In genomic region chr19:3479819-3480215, GRCh38 we compare ENCODE assay signal across 11 cellular contexts. TPM values are rescaled to one million over a fixed set of nuclear protein-coding genes. Genes with fewer than 3 reads are reported as not detected.
DNase-seq lines count a peak whose midpoint lies in the region; ATAC-seq, FAIRE-seq and TF ChIP-seq lines count a peak whose summit lies in the region.
"Had no signal": no experiment of that assay in that cellular context is flagged by ENCODE, and none has a peak within 500 bp of the region (broad histone marks: within the 10 kb centered on the region; RNA-seq: fewer than 3 reads in every experiment).

No MANE protein-coding gene starts in this region.

- peak in 2 of 3 donors; percentile 25 to 34 for DNase-seq in stimulated activated CD4-positive, alpha-beta T cell treated with anti-CD3 and anti-CD28 coated beads, Interleukin-12 subunit alpha, Interleukin-12 subunit beta, amount 100 ng/mL, for 48 hours (ENCODE audit: low read depth in 2 of 3, low spot score in 1 of 3)
- no peak for DNase-seq in stimulated activated CD4-positive, alpha-beta T cell treated with anti-CD3 and anti-CD28 coated beads, Interleukin-4, amount 100 ng/mL, for 4 hours
- peak; percentile 43 to 48 for DNase-seq in SJCRH30
- peak in 1 of 2 experiments; percentile 64 for DNase-seq in H1 (ENCODE audit: low read depth in 1 of 2, low spot score in 2 of 2)
- no peak for DNase-seq in transverse colon
- no peak for DNase-seq in GM19238 (ENCODE audit: insufficient read length, low spot score)
- no peak for DNase-seq in NCI-H128 (lab: John Stamatoyannopoulos, UW; ENCODE audit: unreplicated experiment)
- DNase-seq: NCI-H526 treated with DMSO at 0.1 percent for 48 hours had no signal

- H3K14ac ChIP-seq in H1 (ENCODE audit: insufficient read length): no peak overlapping the region

- H3K9ac ChIP-seq in H1 (replicated peaks in 1 of 4; ENCODE audit: extremely low read depth in 1 of 4, low read depth in 3 of 4, low read length in 3 of 4): no peak overlapping the region

- H3K27me3 ChIP-seq in SJCRH30 (peaks cover 38% of the 10 kb centered on the region), H1 (replicated peaks in 1 of 4; ENCODE audit: control insufficient read depth in 3 of 4, extremely low read depth in 1 of 4, insufficient read depth in 3 of 4, low read length in 3 of 4) (peaks cover 0 to 5% (median 2%) of the 10 kb centered on the region in 4 experiments; a peak in 1 of 7 replicates), transverse colon (peaks cover 20% of the 10 kb centered on the region)

- no peak for FAIRE-seq in H1 (lab: Jason Lieb, UNC)

- H3K18ac ChIP-seq in H1 (ENCODE audit: extremely low read depth, low read length): no peak overlapping the region

- H2AFZ ChIP-seq in H1 (ENCODE audit: low read length): no peak overlapping the region

- H3K4ac ChIP-seq in H1 (replicated peaks; ENCODE audit: insufficient read length, low read depth, low read length): no peak overlapping the region

- no peak overlapping the region for H2BK5ac ChIP-seq in H1 (ENCODE audit: low read depth, low read length)

- no peak overlapping the region for H3K4me3 ChIP-seq in SJCRH30
- H3K4me3 ChIP-seq in H1 (ENCODE audit: extremely low read depth in 1 of 4, insufficient read depth in 2 of 4, low read depth in 3 of 4, low read length in 4 of 4): peak overlapping the region in 2 of 4 experiments; percentile 9 to 41; a peak in 2 of 8 replicates
- H3K4me3 ChIP-seq in transverse colon: peak overlapping the region in 3 of 4 donors; percentile 4 to 21 (median 19)

- no peak overlapping the region for H2BK120ac ChIP-seq in H1 (replicated peaks; ENCODE audit: low read depth, low read length)

- in situ Hi-C loops in transverse colon (cut with MboI; ENCODE audit: low pct_ligation_motif_present in 1 of 4, low pct_unique_long_range_greater_than_20kb in 1 of 4, low sequenced_read_pairs in 3 of 4): loop anchor here in 3 of 4 donors (10.0 kb wide), 2 partner anchors 155 to 175 kb away; no protein-coding TSS in a partner anchor

- peaks cover 0 to 10% of the 10 kb centered on the region in 2 experiments for H4K20me1 ChIP-seq in H1 (replicated peaks in 1 of 2; ENCODE audit: control insufficient read depth in 1 of 2, insufficient read depth in 2 of 2, low read length in 2 of 2)

- H3K79me1 ChIP-seq in H1 (ENCODE audit: low read depth, low read length): no peaks in the 10 kb centered on the region

- H3K4me2 ChIP-seq in H1 (ENCODE audit: insufficient read depth in 1 of 2, low read depth in 2 of 2, low read length in 2 of 2): peak overlapping the region; percentile 24 to 46; a peak in 3 of 4 replicates

- no peak overlapping the region for H2BK20ac ChIP-seq in H1 (ENCODE audit: low read length)

- no peak for TF ChIP-seq CTCF in H1 (IDR thresholded peaks at IDR 0.05; ENCODE audit: control extremely low read depth in 1 of 3, insufficient read depth in 1 of 3, low read depth in 1 of 3, low read length in 3 of 3)
- no peak for TF ChIP-seq CTCF in transverse colon (IDR thresholded peaks at IDR 0.05)

- H3K4me1 ChIP-seq in SJCRH30: peaks cover 3% of the 10 kb centered on the region; the same call in 1 of the 2 replicates
- H3K4me1 ChIP-seq in H1 (replicated peaks in 1 of 4; ENCODE audit: control insufficient read depth in 3 of 4, insufficient read depth in 4 of 4, low read length in 3 of 4): peaks cover 0 to 7% (median 5%) of the 10 kb centered on the region in 4 experiments; a peak in 6 of 7 replicates
- peaks cover 0 to 24% (median 15%) of the 10 kb centered on the region in 4 donors for H3K4me1 ChIP-seq in transverse colon

- H2BK12ac ChIP-seq in H1 (ENCODE audit: low read depth, low read length): no peak overlapping the region

- H4K5ac ChIP-seq in H1 (ENCODE audit: insufficient read length, low read depth, low read length): no peak overlapping the region

- H3K23me2 ChIP-seq in H1 (ENCODE audit: low read depth, low read length): peaks cover 23% of the 10 kb centered on the region; the same call in 1 of the 2 replicates

- no peak overlapping the region for H4K8ac ChIP-seq in H1 (ENCODE audit: extremely low read depth, insufficient read depth, low read length)

- H3K9me3 ChIP-seq in SJCRH30 (replicated peaks) (no peaks in the 10 kb centered on the region), H1 (ENCODE audit: insufficient read depth in 2 of 2, low read depth in 1 of 2, low read length in 1 of 2) (no peaks in the 10 kb centered on the region), transverse colon (no peaks in the 10 kb centered on the region)

- intact Hi-C loops in transverse colon (cut with DNase I; ENCODE audit: low total_unique reads): no loop called here

- no peak for ATAC-seq in HG02678 (IDR thresholded peaks at IDR 0.05; ENCODE audit: unreplicated experiment)

- H3K36me3 ChIP-seq in SJCRH30 (no peaks in the 10 kb centered on the region), H1 (ENCODE audit: control insufficient read depth in 2 of 4, insufficient read depth in 4 of 4, low read length in 3 of 4) (no peaks in the 10 kb centered on the region), transverse colon (no peaks in the 10 kb centered on the region)

- H2BK15ac ChIP-seq in H1 (ENCODE audit: low read length): no peak overlapping the region

- POLR2A ChIA-PET in H1 (lab: Charles Lee; ENCODE audit: partially characterized antibody): interaction anchor here (0.7 to 3.0 kb wide), 9 partner anchors 10 to 195 kb away, joined by 3 to 18 read pairs (median 4); partner anchors contain the start of gene DOHH

- TF ChIP-seq EP300 in H1 (IDR thresholded peaks at IDR 0.05; ENCODE audit: borderline replicate concordance in 1 of 2, low read depth in 2 of 2, low read length in 2 of 2) (no peak), transverse colon (IDR thresholded peaks at IDR 0.05; ENCODE audit: low read depth) (no peak)

- TF ChIP-seq RAD21 in H1 (IDR thresholded peaks at IDR 0.05 in 1 of 2, conservative IDR thresholded peaks at IDR 0.05 in 1 of 2; ENCODE audit: low read depth in 2 of 2, low read length in 2 of 2): no peak

- no peak overlapping the region for H4K91ac ChIP-seq in H1 (replicated peaks; ENCODE audit: insufficient read length, low read length)

- H3K27ac ChIP-seq in SJCRH30 (no peak overlapping the region), H1 (ENCODE audit: low read depth, low read length) (no peak overlapping the region), transverse colon (peak overlapping the region in 3 of 4 donors; percentile 9 to 57 (median 39))

- no peak overlapping the region for H3K56ac ChIP-seq in H1 (replicated peaks; ENCODE audit: insufficient read length, low read depth, low read length)

- 100% methylated on average over 1 of the region's 10 CpGs; no CpG with 5 or more reads in 1 of the 2 experiments for WGBS in H1 (ENCODE audit: extremely low coverage in 1 of 2, insufficient coverage in 1 of 2, insufficient read length in 1 of 2, insufficient replicate concordance in 2 of 2, low coverage in 1 of 2, low lambda C conversion rate in 2 of 2, missing lambda C conversion rate in 1 of 2), 2 experiments
- 11 to 35% methylated on average over 8 to 9 of the region's 10 CpGs for WGBS in transverse colon (ENCODE audit: low coverage in 1 of 2), 2 donors

- H3K79me2 ChIP-seq in H1 (ENCODE audit: control insufficient read depth in 1 of 2, insufficient read depth in 2 of 2, low read length in 2 of 2): no peaks in the 10 kb centered on the region

- CTCF ChIA-PET in H1 (lab: Charles Lee; ENCODE audit: partially characterized antibody): interaction anchor here (0.6 to 8.4 kb wide), 11 partner anchors 8 to 442 kb away, joined by 3 to 97 read pairs (median 3); no protein-coding TSS in a partner anchor

- no peak overlapping the region for H2AK5ac ChIP-seq in H1 (ENCODE audit: low read depth, low read length)

- H3K23ac ChIP-seq in H1 (ENCODE audit: insufficient read length): no peak overlapping the region

- TF ChIP-seq POLR2A in H1 (IDR thresholded peaks at IDR 0.05; ENCODE audit: control extremely low read depth in 1 of 2, low read depth in 2 of 2, low read length in 2 of 2) (no peak), transverse colon (IDR thresholded peaks at IDR 0.05) (no peak)

RNA-seq across cellular contexts. Expression of gene SMIM24, which starts 0.5 kb away (rescaled TPM):
- total RNA-seq in SJCRH30 (2014; rRNA removed; shearing (Covaris generic)): not detected in 2 replicates
- total RNA-seq in H1 (2021; fragmentation: NEBNext Ultra II Directional; extraction: Animal tissue kit (Norgen Biotek cat#: 25700)): 3.3 and 3.8 TPM in 2 replicates
- 4.5 and 7.4 TPM in 2 replicates for polyA plus RNA-seq in H1 (2011; rRNA removed)
- polyA plus RNA-seq in H1 (2011; cell fraction: cytosol; rRNA removed): 8.6 TPM
- 5.1 TPM for polyA plus RNA-seq in H1 (2011; cell fraction: nucleus; rRNA removed)
- polyA plus RNA-seq in H1 (2012, experiment 1 of 2): 5.1 to 7.6 TPM (median 7.3 TPM) in 4 replicates
- 9.2 TPM for polyA plus RNA-seq in H1 (2012, experiment 2 of 2)
- 9.3 TPM for polyA plus RNA-seq in H1 (2013, experiment 1 of 2)
- polyA plus RNA-seq in H1 (2013, experiment 2 of 2): 8.5 TPM
- 1.1 and 3.4 TPM in 2 replicates for polyA minus RNA-seq in H1 (2011; rRNA and poly(A)+ RNA removed)
- polyA minus RNA-seq in H1 (2011; cell fraction: cytosol; rRNA and poly(A)+ RNA removed): not detected
- polyA minus RNA-seq in H1 (2011; cell fraction: nucleus; rRNA and poly(A)+ RNA removed): 2.8 TPM
- 100 to 1,000 TPM in 1 of 4 donors, 10 to 100 TPM in 3; 18.7 to 100 (median 85.5) TPM for total RNA-seq in transverse colon
- total RNA-seq: chondrocyte had no signal

RNA-seq across cellular contexts. Expression of gene SMIM44, which starts 3.4 kb away (rescaled TPM):
- not detected in 2 replicates for total RNA-seq in SJCRH30 (2014; rRNA removed; shearing (Covaris generic))
- total RNA-seq in H1 (2021; fragmentation: NEBNext Ultra II Directional; extraction: Animal tissue kit (Norgen Biotek cat#: 25700)): not detected in 2 replicates
- not detected in 2 replicates for polyA plus RNA-seq in H1 (2011; rRNA removed)
- not detected for polyA plus RNA-seq in H1 (2011; cell fraction: cytosol; rRNA removed)
- not detected for polyA plus RNA-seq in H1 (2011; cell fraction: nucleus; rRNA removed)
- not detected in 4 replicates for polyA plus RNA-seq in H1 (2012, experiment 1 of 2)
- not detected for polyA plus RNA-seq in H1 (2012, experiment 2 of 2)
- not detected for polyA plus RNA-seq in H1 (2013, experiment 1 of 2)
- polyA plus RNA-seq in H1 (2013, experiment 2 of 2): not detected
- not detected in 2 replicates for polyA minus RNA-seq in H1 (2011; rRNA and poly(A)+ RNA removed)
- polyA minus RNA-seq in H1 (2011; cell fraction: cytosol; rRNA and poly(A)+ RNA removed): not detected
- polyA minus RNA-seq in H1 (2011; cell fraction: nucleus; rRNA and poly(A)+ RNA removed): not detected
- 10 to 100 TPM in 1 of 4 donors, 1 to 10 TPM in 1, not detected in 2; 4.1 to 15.3 TPM for total RNA-seq in transverse colon
- total RNA-seq: chondrocyte, renal cortical epithelial cell had no signal

RNA-seq across cellular contexts. Expression of gene DOHH, which starts 20.7 kb away (rescaled TPM):
- 11.7 and 12.3 TPM in 2 replicates for total RNA-seq in SJCRH30 (2014; rRNA removed; shearing (Covaris generic))
- total RNA-seq in H1 (2021; fragmentation: NEBNext Ultra II Directional; extraction: Animal tissue kit (Norgen Biotek cat#: 25700)): 17.7 and 19.1 TPM in 2 replicates
- 7.3 and 12.7 TPM in 2 replicates for polyA plus RNA-seq in H1 (2011; rRNA removed)
- polyA plus RNA-seq in H1 (2011; cell fraction: cytosol; rRNA removed): 15.9 TPM
- 11.2 TPM for polyA plus RNA-seq in H1 (2011; cell fraction: nucleus; rRNA removed)
- polyA plus RNA-seq in H1 (2012, experiment 1 of 2): 10.4 to 19.5 TPM (median 17.7 TPM) in 4 replicates
- 10.3 TPM for polyA plus RNA-seq in H1 (2012, experiment 2 of 2)
- 5.3 TPM for polyA plus RNA-seq in H1 (2013, experiment 1 of 2)
- polyA plus RNA-seq in H1 (2013, experiment 2 of 2): 5.6 TPM
- 2.0 and 2.4 TPM in 2 replicates for polyA minus RNA-seq in H1 (2011; rRNA and poly(A)+ RNA removed)
- polyA minus RNA-seq in H1 (2011; cell fraction: cytosol; rRNA and poly(A)+ RNA removed): 8.9 TPM
- polyA minus RNA-seq in H1 (2011; cell fraction: nucleus; rRNA and poly(A)+ RNA removed): 8.9 TPM
- total RNA-seq in transverse colon: 10 to 100 TPM in 2 of 4 donors, 1 to 10 TPM in 2; 7.2 to 13.5 (median 10.8) TPM

RNA-seq across cellular contexts. Expression of gene FZR1, which starts 26.3 kb away (rescaled TPM):
- 31.4 and 31.8 TPM in 2 replicates for total RNA-seq in SJCRH30 (2014; rRNA removed; shearing (Covaris generic))
- 35.5 and 36.9 TPM in 2 replicates for total RNA-seq in H1 (2021; fragmentation: NEBNext Ultra II Directional; extraction: Animal tissue kit (Norgen Biotek cat#: 25700))
- 21.6 and 35.0 TPM in 2 replicates for polyA plus RNA-seq in H1 (2011; rRNA removed)
- 24.1 TPM for polyA plus RNA-seq in H1 (2011; cell fraction: cytosol; rRNA removed)
- 109 TPM for polyA plus RNA-seq in H1 (2011; cell fraction: nucleus; rRNA removed)
- 26.5 to 36.4 TPM (median 30.8 TPM) in 4 replicates for polyA plus RNA-seq in H1 (2012, experiment 1 of 2)
- 19.9 TPM for polyA plus RNA-seq in H1 (2012, experiment 2 of 2)
- 21.4 TPM for polyA plus RNA-seq in H1 (2013, experiment 1 of 2)
- polyA plus RNA-seq in H1 (2013, experiment 2 of 2): 20.2 TPM
- 20.4 and 21.5 TPM in 2 replicates for polyA minus RNA-seq in H1 (2011; rRNA and poly(A)+ RNA removed)
- 32.5 TPM for polyA minus RNA-seq in H1 (2011; cell fraction: cytosol; rRNA and poly(A)+ RNA removed)
- 35.9 TPM for polyA minus RNA-seq in H1 (2011; cell fraction: nucleus; rRNA and poly(A)+ RNA removed)
- total RNA-seq in transverse colon: 100 to 1,000 TPM in 1 of 4 donors, 10 to 100 TPM in 3; 29.1 to 107 (median 35.3) TPM

RNA-seq across cellular contexts. Expression of gene TEKTIP1, which starts 59.2 kb away (rescaled TPM):
- not detected in 2 replicates for total RNA-seq in SJCRH30 (2014; rRNA removed; shearing (Covaris generic))
- 1.0 and 1.1 TPM in 2 replicates for total RNA-seq in H1 (2021; fragmentation: NEBNext Ultra II Directional; extraction: Animal tissue kit (Norgen Biotek cat#: 25700))
- polyA plus RNA-seq in H1 (2011; rRNA removed): 0.49 TPM in 1 of 2 replicates, not detected in the other
- polyA plus RNA-seq in H1 (2011; cell fraction: cytosol; rRNA removed): 0.34 TPM
- 6.0 TPM for polyA plus RNA-seq in H1 (2011; cell fraction: nucleus; rRNA removed)
- polyA plus RNA-seq in H1 (2012, experiment 1 of 2): 0.94 to 2.2 TPM (median 1.6 TPM) in 3 of 4 replicates, not detected in the other
- 1.3 TPM for polyA plus RNA-seq in H1 (2012, experiment 2 of 2)
- 0.45 TPM for polyA plus RNA-seq in H1 (2013, experiment 1 of 2)
- 0.17 TPM for polyA plus RNA-seq in H1 (2013, experiment 2 of 2)
- 0.32 TPM in 1 of 2 replicates, not detected in the other for polyA minus RNA-seq in H1 (2011; rRNA and poly(A)+ RNA removed)
- polyA minus RNA-seq in H1 (2011; cell fraction: cytosol; rRNA and poly(A)+ RNA removed): not detected
- not detected for polyA minus RNA-seq in H1 (2011; cell fraction: nucleus; rRNA and poly(A)+ RNA removed)
- 1 to 10 TPM in 2 of 4 donors, not detected in 2; 2.5 to 5.2 TPM for total RNA-seq in transverse colon
- total RNA-seq: renal cortical epithelial cell had no signal

Comparison
In these comparisons a context has a peak if more than half of its experiments do, and no peak if none do; other contexts are left out.
1. DNase-seq: peak in stimulated activated CD4-positive, alpha-beta T cell treated with anti-CD3 and anti-CD28 coated beads, Interleukin-12 subunit alpha, Interleukin-12 subunit beta, amount 100 ng/mL, for 48 hours (2 of 3) and SJCRH30 (2 of 2); none in stimulated activated CD4-positive, alpha-beta T cell treated with anti-CD3 and anti-CD28 coated beads, Interleukin-4, amount 100 ng/mL, for 4 hours (0 of 2), transverse colon (single experiment), GM19238 (single experiment) and NCI-H128 (single experiment).
2. H3K27ac ChIP-seq: peak in transverse colon (3 of 4); none in SJCRH30 (single experiment) and H1 (single experiment).